19 cellular contexts compared by ENCODE assay signal in genomic region chr14:68124050-68124449, GRCh38.
A peak's percentile ranks its signal among the peaks of the same experiment; 100 is the strongest.
DNase-seq lines count a peak whose midpoint lies in the region; ATAC-seq and TF ChIP-seq lines count a peak whose summit lies in the region.
"Had no signal": no experiment of that assay in that cellular context is flagged by ENCODE, and none has a peak within 500 bp of the region (broad histone marks: within the 10 kb centered on the region; RNA-seq: fewer than 3 reads in every experiment).

No MANE protein-coding gene starts in this region.

- H2AFZ ChIP-seq in SK-N-SH (ENCODE audit: low read depth) (no peak overlapping the region), HCT116 (ENCODE audit: low read depth, low read length, poor library complexity, severe bottlenecking) (no peak overlapping the region)

- H3K27me3 ChIP-seq in SK-N-SH (ENCODE audit: insufficient read depth) (no peaks in the 10 kb centered on the region), HCT116 (ENCODE audit: insufficient read depth, low read length) (no peaks in the 10 kb centered on the region), sigmoid colon (no peaks in the 10 kb centered on the region)
- H3K27me3 ChIP-seq: BE2C, MG63 had no signal

- BruUV-seq in HCT116 (replicated peaks; lab: Mats Ljungman, UMichigan) = no TSS peak

- no peak for TF ChIP-seq EP300 in SK-N-SH (IDR thresholded peaks at IDR 0.05; ENCODE audit: borderline replicate concordance in 1 of 2, low read depth in 1 of 2, low read length in 1 of 2)
- TF ChIP-seq EP300 in sigmoid colon (IDR thresholded peaks at IDR 0.05) = no peak

- H3K4me1 Mint-ChIP-seq in activated T-helper 17 cell treated with anti-CD3 and anti-CD28 coated beads, Interleukin-2, amount 50 U/mL, for 72 hours = no peaks in the 10 kb centered on the region

- H3K36me3 Mint-ChIP-seq in activated T-helper 17 cell treated with anti-CD3 and anti-CD28 coated beads, Interleukin-2, amount 50 U/mL, for 72 hours (ENCODE audit: low read depth) = no peaks in the 10 kb centered on the region

- H3F3A ChIP-seq in SK-N-SH (replicated peaks; ENCODE audit: insufficient read depth) = peaks cover 20% of the 10 kb centered on the region

- H3K27ac ChIP-seq in SK-N-SH (ENCODE audit: low read depth in 2 of 2, low read length in 1 of 2) = peak overlapping the region; percentile 44 to 96; a peak in 3 of 4 replicates
- peak overlapping the region; percentile 21; the same call in 1 of the 2 replicates for H3K27ac ChIP-seq in HCT116 (ENCODE audit: low read depth, low read length)
- H3K27ac ChIP-seq in sigmoid colon = peak overlapping the region in 3 of 4 donors; percentile 60 to 80 (median 71)
- H3K27ac ChIP-seq: 22Rv1 had no signal

- H3K9me2 ChIP-seq in SK-N-SH (no peaks in the 10 kb centered on the region), HCT116 (ENCODE audit: insufficient read depth) (no peaks in the 10 kb centered on the region)

- H4K20me1 ChIP-seq in SK-N-SH (ENCODE audit: insufficient read depth) = no peaks in the 10 kb centered on the region
- no peaks in the 10 kb centered on the region for H4K20me1 ChIP-seq in HCT116 (ENCODE audit: insufficient read depth)

- CTCF ChIA-PET in SK-N-SH (lab: Yijun Ruan, JAX) (interaction anchor here (1.0 to 1.3 kb wide), 2 partner anchors 9 to 37 kb away, joined by 3 read pairs; no protein-coding TSS in a partner anchor), HCT116 (lab: Charles Lee) (no interaction called here)

- ATAC-seq in SK-N-SH treated with all-trans-retinoic acid at 6 μM for 48 hours (no peak), HCT116 (no peak), HG03095 (IDR thresholded peaks at IDR 0.05; ENCODE audit: unreplicated experiment) (no peak)
- ATAC-seq in activated T-helper 17 cell treated with anti-CD3 and anti-CD28 coated beads, Interleukin-2, amount 50 U/mL, for 72 hours (replicated peaks) = peak; percentile 96
- ATAC-seq: HepG2 had no signal

- H3K27ac Mint-ChIP-seq in activated T-helper 17 cell treated with anti-CD3 and anti-CD28 coated beads, Interleukin-2, amount 50 U/mL, for 72 hours = no peak overlapping the region
- H3K27ac Mint-ChIP-seq: CD4-positive, alpha-beta T cell had no signal

- no peak overlapping the region for H3K4me3 Mint-ChIP-seq in activated T-helper 17 cell treated with anti-CD3 and anti-CD28 coated beads, Interleukin-2, amount 50 U/mL, for 72 hours
- H3K4me3 Mint-ChIP-seq: CD4-positive, alpha-beta T cell had no signal

- H3K4me1 ChIP-seq in SK-N-SH (ENCODE audit: control insufficient read depth in 1 of 2, insufficient read depth in 2 of 2, low read depth in 1 of 2, low read length in 1 of 2) (peaks cover 0 to 13% of the 10 kb centered on the region in 2 experiments; a peak in 3 of 4 replicates), HCT116 (ENCODE audit: control insufficient read depth in 1 of 2, insufficient read depth in 2 of 2, low read length in 2 of 2) (peaks cover 11 to 19% of the 10 kb centered on the region in 2 experiments; a peak in 3 of 4 replicates), sigmoid colon (peaks cover 0 to 34% (median 25%) of the 10 kb centered on the region in 4 donors)
- H3K4me1 ChIP-seq: BE2C had no signal

- TF ChIP-seq RAD21 in SK-N-SH (IDR thresholded peaks at IDR 0.05; ENCODE audit: low read length) (no peak), HCT116 (IDR thresholded peaks at IDR 0.05; ENCODE audit: low read depth) (no peak)

- WGBS in SK-N-SH (ENCODE audit: low lambda C conversion rate) = 100% methylated on average over 2 of the region's 2 CpGs
- 96 to 99% methylated on average over 2 of the region's 2 CpGs for WGBS in sigmoid colon, 2 donors

- H3K27me3 Mint-ChIP-seq in activated T-helper 17 cell treated with anti-CD3 and anti-CD28 coated beads, Interleukin-2, amount 50 U/mL, for 72 hours = no peaks in the 10 kb centered on the region
- H3K27me3 Mint-ChIP-seq: CD4-positive, alpha-beta T cell had no signal

- no peaks in the 10 kb centered on the region for H3K9me3 Mint-ChIP-seq in activated T-helper 17 cell treated with anti-CD3 and anti-CD28 coated beads, Interleukin-2, amount 50 U/mL, for 72 hours
- H3K9me3 Mint-ChIP-seq: CD4-positive, alpha-beta T cell had no signal

- POLR2A ChIA-PET in SK-N-SH (lab: Yijun Ruan, JAX) (no interaction called here), HCT116 (lab: Charles Lee) (no interaction called here)

- TF ChIP-seq POLR2A in HCT116 (IDR thresholded peaks at IDR 0.05; ENCODE audit: borderline replicate concordance, extremely low read depth, insufficient read depth, insufficient read length) (no peak), sigmoid colon (IDR thresholded peaks at IDR 0.05) (no peak)

- RAD21 ChIA-PET in HCT116 (lab: Charles Lee; ENCODE audit: low non-redundant PET in 1 of 2, low total read pairs in 2 of 2, uncharacterized antibody in 2 of 2, unreplicated experiment in 2 of 2) = no interaction called here

- TF ChIP-seq CTCF in SK-N-SH (IDR thresholded peaks at IDR 0.05) (no peak), HCT116 (IDR thresholded peaks at IDR 0.05 in 2 of 3, conservative IDR thresholded peaks at IDR 0.05 in 1 of 3; ENCODE audit: borderline replicate concordance in 1 of 3, insufficient read depth in 1 of 3, low read depth in 2 of 3, low read length in 2 of 3) (no peak), sigmoid colon (IDR thresholded peaks at IDR 0.05) (no peak)

- H3K36me3 ChIP-seq in SK-N-SH (replicated peaks in 1 of 2; ENCODE audit: control insufficient read depth in 1 of 2, insufficient read depth in 2 of 2, low read length in 1 of 2) = no peaks in the 10 kb centered on the region
- H3K36me3 ChIP-seq in HCT116 (ENCODE audit: control insufficient read depth in 1 of 2, insufficient read depth in 2 of 2, low read length in 2 of 2) = no peaks in the 10 kb centered on the region
- no peaks in the 10 kb centered on the region for H3K36me3 ChIP-seq in sigmoid colon
- H3K36me3 ChIP-seq: BE2C, MG63 had no signal

- H3K79me2 ChIP-seq in SK-N-SH (ENCODE audit: insufficient read depth) (no peaks in the 10 kb centered on the region), HCT116 (ENCODE audit: insufficient read depth, low read length) (no peaks in the 10 kb centered on the region)

- intact Hi-C loops in HCT116 (cut with micrococcal nuclease) (no loop called here), sigmoid colon (cut with DNase I) (no loop called here)

- H3K4me2 ChIP-seq in SK-N-SH (no peak overlapping the region), HCT116 (ENCODE audit: low read length) (no peak overlapping the region)

- H3K9ac ChIP-seq in SK-N-SH (peak overlapping the region; percentile 73; the same call in 1 of the 2 replicates), HCT116 (ENCODE audit: low read length) (no peak overlapping the region)

- H3K4me3 ChIP-seq in SK-N-SH (ENCODE audit: low read depth in 2 of 2, low read length in 1 of 2) (no peak overlapping the region), HCT116 (replicated peaks in 1 of 2; ENCODE audit: low read depth in 1 of 2, low read length in 2 of 2) (no peak overlapping the region), sigmoid colon (no peak overlapping the region)
- H3K4me3 ChIP-seq: MG63 had no signal

- no peak for DNase-seq in SK-N-SH
- DNase-seq in HCT116 (ENCODE audit: low read depth, low spot score) = no peak
- no peak for DNase-seq in sigmoid colon
- no peak for DNase-seq in effector CD8-positive, alpha-beta T cell (lab: John Stamatoyannopoulos, UW)
- no peak for DNase-seq in COLO829 (ENCODE audit: low spot score)
- DNase-seq: BE2C; CD4-positive, alpha-beta T cell; DMS79 treated with DMSO at 0.1 percent for 48 hours; GOT3; MG63; NCI-H1092 treated with DMSO at 0.1 percent for 48 hours; NCI-H2081 treated with DMSO at 0.1 percent for 48 hours; NCI-H510A; NCI-H774 had no signal

- H3K9me3 ChIP-seq in SK-N-SH = no peaks in the 10 kb centered on the region
- no peaks in the 10 kb centered on the region for H3K9me3 ChIP-seq in HCT116 (ENCODE audit: control insufficient read depth in 1 of 2, insufficient read depth in 1 of 2, low read depth in 1 of 2, low read length in 2 of 2)
- H3K9me3 ChIP-seq in sigmoid colon = no peaks in the 10 kb centered on the region
- H3K9me3 ChIP-seq: BE2C, MG63 had no signal

TF ChIP-seq in SK-N-SH, 30 proteins besides CTCF, POLR2A, EP300 and RAD21 (continues in another document):
- TF ChIP-seq RFX5 (IDR thresholded peaks at IDR 0.05; ENCODE audit: low read length) (no peak), SIN3A (IDR thresholded peaks at IDR 0.05; ENCODE audit: borderline replicate concordance, low read depth, low read length) (no peak), TCF12 (IDR thresholded peaks at IDR 0.05) (no peak), FOXJ3 (CRISPR knock-in tag; IDR thresholded peaks at IDR 0.05) (no peak), USF1 (IDR thresholded peaks at IDR 0.05; ENCODE audit: borderline replicate concordance, low read depth) (no peak)

TF ChIP-seq in SK-N-SH treated with all-trans-retinoic acid at 6 μM for 48 hours, 23 proteins besides CTCF, POLR2A, EP300 and RAD21:
- no peak for TF ChIP-seq RARB (CRISPR knock-in tag; IDR thresholded peaks at IDR 0.05)
- no peak for TF ChIP-seq ZNF565 (CRISPR knock-in tag; conservative IDR thresholded peaks at IDR 0.05; ENCODE audit: low read depth)

TF ChIP-seq in HCT116, 20 proteins besides CTCF, POLR2A, EP300 and RAD21 (continues in another document):
- TF ChIP-seq ZNF274 (IDR thresholded peaks at IDR 0.05; ENCODE audit: low read depth, low read length) (no peak), EZH2 (IDR thresholded peaks at IDR 0.05) (no peak), EGR1 (IDR thresholded peaks at IDR 0.05; ENCODE audit: low read depth) (no peak), EZH2phosphoT487 (IDR thresholded peaks at IDR 0.05; ENCODE audit: borderline replicate concordance) (no peak), ZFX (IDR thresholded peaks at IDR 0.05) (no peak)

Comparison
In these comparisons a context has a peak if more than half of its experiments do, and no peak if none do; other contexts are left out.
1. H3K27ac ChIP-seq: peak in every context shown above with its lines; median percentile 71 in sigmoid colon; 70 in SK-N-SH; 21 in HCT116.